7 cellular contexts compared by ENCODE assay signal in the genomic region with DNA sequence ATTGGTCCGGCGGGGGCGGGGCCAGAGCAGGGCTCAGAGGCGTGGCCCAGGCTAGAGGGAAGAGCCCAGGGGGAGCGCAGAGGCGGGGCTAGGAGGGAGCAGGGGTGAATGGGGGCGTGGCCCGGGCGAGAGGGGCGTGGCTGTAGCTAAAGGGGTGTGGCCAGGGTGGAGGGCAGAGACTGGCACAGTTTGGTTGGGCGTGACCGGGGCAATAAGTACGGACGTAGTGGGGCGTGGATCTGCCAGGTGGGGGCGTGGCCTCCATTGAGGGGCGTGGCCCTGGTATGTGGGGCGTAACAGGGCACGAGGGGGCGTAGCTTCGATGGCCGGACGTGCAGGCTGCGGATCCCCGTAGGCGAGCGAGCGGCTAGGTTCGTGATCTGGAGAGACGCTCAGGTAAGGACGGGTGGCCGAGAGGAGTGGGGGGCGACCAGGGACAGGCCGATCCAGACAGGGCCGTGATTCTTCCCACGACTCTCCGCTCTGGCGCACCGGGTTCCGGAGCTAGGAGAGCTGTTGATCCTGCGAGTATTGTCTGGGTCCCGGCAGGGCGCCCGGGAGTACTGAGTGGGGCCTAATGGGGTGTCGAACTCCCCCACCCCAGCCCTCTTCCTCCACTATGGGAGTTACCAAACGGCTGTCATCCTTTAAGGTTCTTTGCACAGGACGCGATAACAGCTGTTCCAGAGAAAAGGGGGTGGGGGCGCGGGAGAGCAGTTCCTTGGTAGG. TPM values are rescaled to one million over a fixed set of nuclear protein-coding genes. Genes with fewer than 3 reads are reported as not detected.
DNase-seq lines count a peak whose midpoint lies in the region; ATAC-seq, FAIRE-seq and TF ChIP-seq lines count a peak whose summit lies in the region.

A gene with protein sequence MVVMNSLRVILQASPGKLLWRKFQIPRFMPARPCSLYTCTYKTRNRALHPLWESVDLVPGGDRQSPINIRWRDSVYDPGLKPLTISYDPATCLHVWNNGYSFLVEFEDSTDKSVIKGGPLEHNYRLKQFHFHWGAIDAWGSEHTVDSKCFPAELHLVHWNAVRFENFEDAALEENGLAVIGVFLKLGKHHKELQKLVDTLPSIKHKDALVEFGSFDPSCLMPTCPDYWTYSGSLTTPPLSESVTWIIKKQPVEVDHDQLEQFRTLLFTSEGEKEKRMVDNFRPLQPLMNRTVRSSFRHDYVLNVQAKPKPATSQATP (plus strand): TSS at position 314 of the 729 bp plus-strand sequence. CDS start 11,754 bp downstream, outside the sequence.

- no peaks in the 10 kb centered on the region for H3K79me2 ChIP-seq in H1 (ENCODE audit: control insufficient read depth in 1 of 2, insufficient read depth in 2 of 2, low read length in 2 of 2)
- H3K79me2 ChIP-seq in mesendoderm (ENCODE audit: control insufficient read depth, insufficient read depth, low read length) = no peaks in the 10 kb centered on the region

- no peak within 1 kb of the TSS for H3K56ac ChIP-seq in H1 (replicated peaks; ENCODE audit: insufficient read length, low read depth, low read length)
- peak within 1 kb of the TSS; percentile 47 for H3K56ac ChIP-seq in mesendoderm (ENCODE audit: low read length)

- no peak within 1 kb of the TSS for H4K91ac ChIP-seq in H1 (replicated peaks; ENCODE audit: insufficient read length, low read length)

- H2BK120ac ChIP-seq in H1 (replicated peaks; ENCODE audit: low read depth, low read length) = no peak within 1 kb of the TSS
- H2BK120ac ChIP-seq in mesendoderm (ENCODE audit: low read depth, low read length) = no peak within 1 kb of the TSS

- no peaks in the 10 kb centered on the region for H3K79me1 ChIP-seq in H1 (ENCODE audit: low read depth, low read length)
- H3K79me1 ChIP-seq in mesendoderm (ENCODE audit: low read length) = no peaks in the 10 kb centered on the region

- peak; percentile 77 for ATAC-seq in GM18861 (IDR thresholded peaks at IDR 0.05; ENCODE audit: unreplicated experiment)
- ATAC-seq in HG03045 (IDR thresholded peaks at IDR 0.05; ENCODE audit: unreplicated experiment) = peak; percentile 95

- H3K27me3 ChIP-seq in H1 (replicated peaks in 1 of 4; ENCODE audit: control insufficient read depth in 3 of 4, extremely low read depth in 1 of 4, insufficient read depth in 3 of 4, low read length in 3 of 4) (no peaks in the 10 kb centered on the region), mesendoderm (ENCODE audit: insufficient read depth, low read length, poor library complexity) (no peaks in the 10 kb centered on the region)

- peaks cover 0 to 8% (median under 1%) of the 10 kb centered on the region in 4 experiments; a peak in 3 of 7 replicates for H3K4me1 ChIP-seq in H1 (replicated peaks in 1 of 4; ENCODE audit: control insufficient read depth in 3 of 4, insufficient read depth in 4 of 4, low read length in 3 of 4)
- H3K4me1 ChIP-seq in mesendoderm (ENCODE audit: control insufficient read depth, low read depth, low read length) = no peaks in the 10 kb centered on the region

- no peak for TF ChIP-seq CTCF in H1 (IDR thresholded peaks at IDR 0.05; ENCODE audit: control extremely low read depth in 1 of 3, insufficient read depth in 1 of 3, low read depth in 1 of 3, low read length in 3 of 3)

- H3K27ac ChIP-seq in H1 (ENCODE audit: low read depth, low read length) (no peak within 1 kb of the TSS), mesendoderm (ENCODE audit: low read depth, low read length) (no peak within 1 kb of the TSS)

- H3K23me2 ChIP-seq in H1 (ENCODE audit: low read depth, low read length) = 0 out of 2 replicates have a peak, but pooled peaks cover 6% of the 10 kb centered on the region

- no peak within 1 kb of the TSS for H2BK5ac ChIP-seq in H1 (ENCODE audit: low read depth, low read length)
- no peak within 1 kb of the TSS for H2BK5ac ChIP-seq in mesendoderm (ENCODE audit: low read length)

- no peaks in the 10 kb centered on the region for H4K20me1 ChIP-seq in H1 (replicated peaks in 1 of 2; ENCODE audit: control insufficient read depth in 1 of 2, insufficient read depth in 2 of 2, low read length in 2 of 2)

- no peak within 1 kb of the TSS for H3K14ac ChIP-seq in H1 (ENCODE audit: insufficient read length)

- peak within 1 kb of the TSS; percentile 32; the same call in 1 of the 2 replicates for H2AFZ ChIP-seq in H1 (ENCODE audit: low read length)

- H3K9me3 ChIP-seq in H1 (ENCODE audit: insufficient read depth in 2 of 2, low read depth in 1 of 2, low read length in 1 of 2) = no peaks in the 10 kb centered on the region

- no peak within 1 kb of the TSS for H2BK12ac ChIP-seq in H1 (ENCODE audit: low read depth, low read length)

- H3K4me2 ChIP-seq in H1 (ENCODE audit: insufficient read depth in 1 of 2, low read depth in 2 of 2, low read length in 2 of 2) (peak within 1 kb of the TSS; percentile 71 to 78), mesendoderm (ENCODE audit: low read length) (peak within 1 kb of the TSS; percentile 18)

- TF ChIP-seq POLR2A in H1 (IDR thresholded peaks at IDR 0.05; ENCODE audit: control extremely low read depth in 1 of 2, low read depth in 2 of 2, low read length in 2 of 2) = no peak; a peak in 1 of 3 replicates

- 6% methylated on average over 9 of the region's 50 CpGs; no CpG with 5 or more reads in 1 of the 2 experiments for WGBS in H1 (ENCODE audit: extremely low coverage in 1 of 2, insufficient coverage in 1 of 2, insufficient read length in 1 of 2, insufficient replicate concordance in 2 of 2, low coverage in 1 of 2, low lambda C conversion rate in 2 of 2, missing lambda C conversion rate in 1 of 2), 2 experiments
- no CpG with 5 or more reads among the region's 50 CpGs for WGBS in mesendoderm (ENCODE audit: extremely low coverage, insufficient coverage, low lambda C conversion rate)

- TF ChIP-seq EP300 in H1 (IDR thresholded peaks at IDR 0.05; ENCODE audit: borderline replicate concordance in 1 of 2, low read depth in 2 of 2, low read length in 2 of 2) = no peak

- H3K4ac ChIP-seq in H1 (replicated peaks; ENCODE audit: insufficient read length, low read depth, low read length) (no peak within 1 kb of the TSS), mesendoderm (ENCODE audit: low read depth, low read length) (no peak within 1 kb of the TSS)

- H3K36me3 ChIP-seq in H1 (ENCODE audit: control insufficient read depth in 2 of 4, insufficient read depth in 4 of 4, low read length in 3 of 4) = no peaks in the 10 kb centered on the region
- no peaks in the 10 kb centered on the region for H3K36me3 ChIP-seq in mesendoderm (ENCODE audit: control insufficient read depth, insufficient read depth, low read length)

- TF ChIP-seq RAD21 in H1 (IDR thresholded peaks at IDR 0.05 in 1 of 2, conservative IDR thresholded peaks at IDR 0.05 in 1 of 2; ENCODE audit: low read depth in 2 of 2, low read length in 2 of 2) = no peak

- FAIRE-seq in H1 (lab: Jason Lieb, UNC) = peak; percentile 57

- H3K4me3 ChIP-seq in H1 (ENCODE audit: extremely low read depth in 1 of 4, insufficient read depth in 2 of 4, low read depth in 3 of 4, low read length in 4 of 4) (peak within 1 kb of the TSS; percentile 63 to 76 (median 70)), mesendoderm (ENCODE audit: low read length) (peak within 1 kb of the TSS; percentile 35)

- CTCF ChIA-PET in H1 (lab: Charles Lee; ENCODE audit: partially characterized antibody) = interaction anchor here (0.6 to 2.2 kb wide), 6 partner anchors 12 to 478 kb away, joined by 3 to 8 read pairs (median 4); no protein-coding TSS in a partner anchor

- H4K5ac ChIP-seq in H1 (ENCODE audit: insufficient read length, low read depth, low read length) (no peak within 1 kb of the TSS), mesendoderm (ENCODE audit: low read length) (no peak within 1 kb of the TSS)

- H2BK15ac ChIP-seq in H1 (ENCODE audit: low read length) (no peak within 1 kb of the TSS), mesendoderm (replicated peaks; ENCODE audit: low read depth) (no peak within 1 kb of the TSS)

- DNase-seq in NCI-H526 (lab: John Stamatoyannopoulos, UW) = peak; percentile 86 to 97
- DNase-seq in activated CD8-positive, alpha-beta memory T cell treated with anti-CD3 and anti-CD28 coated beads for 4 hours (ENCODE audit: low read depth in 2 of 2) = peak; percentile 91 to 99
- DNase-seq in H1 (ENCODE audit: low read depth in 1 of 2, low spot score in 2 of 2) = peak; percentile 89 to 100
- DNase-seq in mesendoderm = peak; percentile 95
- DNase-seq in stimulated activated CD8-positive, alpha-beta memory T cell treated with anti-CD3 and anti-CD28 coated beads, Interleukin-15, amount 100 ng/mL, for 1 hour (ENCODE audit: low read depth) = peak; percentile 97

- H3K18ac ChIP-seq in H1 (ENCODE audit: extremely low read depth, low read length) = no peak within 1 kb of the TSS
- H3K18ac ChIP-seq in mesendoderm (ENCODE audit: low read length) = no peak within 1 kb of the TSS

- H2AK5ac ChIP-seq in H1 (ENCODE audit: low read depth, low read length) = no peak within 1 kb of the TSS
- H2AK5ac ChIP-seq in mesendoderm (ENCODE audit: low read length) = no peak within 1 kb of the TSS

- POLR2A ChIA-PET in H1 (lab: Charles Lee; ENCODE audit: partially characterized antibody) = interaction anchor here (0.7 to 1.4 kb wide), 2 partner anchors 11 to 403 kb away, joined by 3 read pairs; no protein-coding TSS in a partner anchor

- no peak within 1 kb of the TSS for H2BK20ac ChIP-seq in H1 (ENCODE audit: low read length)

- H3K23ac ChIP-seq in H1 (ENCODE audit: insufficient read length) = no peak within 1 kb of the TSS
- H3K23ac ChIP-seq in mesendoderm (ENCODE audit: low read length) = no peak within 1 kb of the TSS

- H3K9ac ChIP-seq in H1 (replicated peaks in 1 of 4; ENCODE audit: extremely low read depth in 1 of 4, low read depth in 3 of 4, low read length in 3 of 4) (peak within 1 kb of the TSS in 2 of 4 experiments; percentile 13 to 43; a peak in 4 of 7 replicates), mesendoderm (ENCODE audit: low read length) (peak within 1 kb of the TSS; percentile 57)

- no peak within 1 kb of the TSS for H4K8ac ChIP-seq in H1 (ENCODE audit: extremely low read depth, insufficient read depth, low read length)
- no peak within 1 kb of the TSS for H4K8ac ChIP-seq in mesendoderm (ENCODE audit: low read depth, low read length)

TF ChIP-seq in H1, 55 proteins besides CTCF, POLR2A, EP300 and RAD21 (continues in another document):
- no peak for TF ChIP-seq CREB1 (IDR thresholded peaks at IDR 0.05)
- TF ChIP-seq, protein P1, sequence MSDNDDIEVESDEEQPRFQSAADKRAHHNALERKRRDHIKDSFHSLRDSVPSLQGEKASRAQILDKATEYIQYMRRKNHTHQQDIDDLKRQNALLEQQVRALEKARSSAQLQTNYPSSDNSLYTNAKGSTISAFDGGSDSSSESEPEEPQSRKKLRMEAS (IDR thresholded peaks at IDR 0.05) = peak; percentile 52

RNA-seq across cellular contexts. Expression of the gene that starts here (rescaled TPM):
- 5.8 and 8.6 TPM in 2 replicates for total RNA-seq in H1 (2021; fragmentation: NEBNext Ultra II Directional; extraction: Animal tissue kit (Norgen Biotek cat#: 25700))
- polyA plus RNA-seq in H1 (2011; rRNA removed) = 2.3 and 3.3 TPM in 2 replicates
- 3.1 TPM for polyA plus RNA-seq in H1 (2011; cell fraction: cytosol; rRNA removed)
- polyA plus RNA-seq in H1 (2011; cell fraction: nucleus; rRNA removed) = 5.6 TPM
- polyA plus RNA-seq in H1 (2012, experiment 1 of 2) = 2.8 to 3.8 TPM (median 3.7 TPM) in 4 replicates
- polyA plus RNA-seq in H1 (2012, experiment 2 of 2) = 2.4 TPM
- polyA plus RNA-seq in H1 (2013, experiment 1 of 2) = 4.3 TPM
- 4.4 TPM for polyA plus RNA-seq in H1 (2013, experiment 2 of 2)
- polyA minus RNA-seq in H1 (2011; rRNA and poly(A)+ RNA removed) = 8.5 and 9.5 TPM in 2 replicates
- 4.1 TPM for polyA minus RNA-seq in H1 (2011; cell fraction: cytosol; rRNA and poly(A)+ RNA removed)
- polyA minus RNA-seq in H1 (2011; cell fraction: nucleus; rRNA and poly(A)+ RNA removed) = 7.8 TPM
- polyA plus RNA-seq in mesendoderm (2013, experiment 1 of 2) = 4.1 TPM
- polyA plus RNA-seq in mesendoderm (2013, experiment 2 of 2) = 3.2 TPM
